ENCODE assay signal across 8 cellular contexts in the genomic region with DNA sequence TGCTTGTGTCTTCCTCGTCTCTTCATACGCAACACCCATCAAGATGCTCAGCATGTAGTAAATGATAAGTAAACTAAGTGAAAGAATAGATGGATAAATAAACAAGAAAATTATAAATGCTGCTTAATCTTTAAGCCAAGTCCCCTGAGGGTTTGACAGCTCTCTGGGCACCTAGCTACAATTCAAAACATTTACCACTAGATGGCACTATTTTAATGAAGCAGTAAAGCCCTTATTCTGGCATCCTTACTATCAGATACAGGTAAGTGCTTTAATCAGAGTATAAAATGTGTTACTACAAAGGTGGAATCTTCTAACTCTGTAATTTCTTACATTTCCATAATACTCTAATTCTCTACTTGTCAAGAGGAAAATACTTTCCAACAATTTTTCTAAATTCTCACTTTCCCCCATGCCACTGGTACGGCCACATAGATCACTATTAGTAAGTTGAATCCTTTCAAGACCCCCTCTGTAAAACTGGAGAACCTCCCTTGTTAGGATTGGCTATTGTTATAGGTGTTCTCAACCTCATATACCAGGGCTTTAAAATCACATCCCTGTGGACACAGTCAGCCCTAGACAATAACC.
DNase-seq lines count a peak whose midpoint lies in the region; ATAC-seq and TF ChIP-seq lines count a peak whose summit lies in the region.

No MANE protein-coding gene starts in this region.

- no peak for TF ChIP-seq POLR2A in erythroblast (IDR thresholded peaks at IDR 0.05; ENCODE audit: low read length)

- ATAC-seq in GM21526 (IDR thresholded peaks at IDR 0.05; ENCODE audit: low FRiP score, unreplicated experiment), result peak; percentile 75
- no peak for ATAC-seq in GM21360 (IDR thresholded peaks at IDR 0.05; ENCODE audit: unreplicated experiment)

- DNase-seq in DMS53 (lab: John Stamatoyannopoulos, UW), result peak; percentile 82
- peak; percentile 31 for DNase-seq in LHCN-M2 (ENCODE audit: low read depth)
- peak; percentile 34 for DNase-seq in RPMI8226
- DNase-seq in erythroblast (lab: John Stamatoyannopoulos, UW), result peak; percentile 18 to 54
- peak; percentile 9 for DNase-seq in non-pigmented ciliary epithelial cell (ENCODE audit: low read depth)
- DNase-seq in mucosa of gallbladder (ENCODE audit: low spot score), result no peak
